In the genomic region with DNA sequence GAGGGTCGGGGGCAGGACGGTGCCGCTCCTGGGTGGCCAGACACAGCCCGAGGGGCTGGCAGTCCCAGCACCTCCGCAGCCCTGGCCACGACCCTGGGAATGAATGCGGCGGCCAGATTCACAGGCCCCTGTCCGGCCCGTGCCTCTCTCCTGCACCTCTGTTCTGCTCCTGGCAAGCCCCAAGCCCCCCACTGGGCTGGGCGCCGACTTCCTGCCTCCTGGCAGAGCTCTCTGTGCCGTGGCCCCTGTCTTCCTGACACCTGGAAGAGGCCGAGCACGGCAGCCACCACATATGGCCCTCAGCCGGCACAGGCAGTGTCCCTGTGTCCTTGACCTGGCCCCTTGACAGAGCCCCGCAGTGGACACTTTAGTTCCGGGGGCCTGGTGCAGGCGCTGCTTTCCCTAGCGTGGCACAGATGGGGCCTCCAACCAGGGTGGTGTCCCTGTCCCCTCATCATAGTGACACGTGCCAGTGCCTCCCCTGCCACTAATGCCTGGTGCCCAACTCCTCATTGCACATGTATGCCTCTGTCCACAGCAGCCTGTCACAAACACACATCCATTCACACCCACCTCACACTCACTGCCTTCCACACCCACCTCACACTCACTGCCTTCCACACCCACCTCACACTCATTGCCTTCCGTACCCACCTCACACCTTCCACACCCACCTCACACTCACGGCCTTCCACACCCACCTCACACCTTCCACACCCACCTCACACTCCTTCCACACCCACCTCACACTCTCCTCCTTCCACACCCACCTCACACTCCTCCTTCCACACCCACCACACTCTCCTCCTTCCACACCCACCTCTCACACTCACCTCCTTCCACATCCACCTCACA, we compare ENCODE assay signal across 13 cellular contexts.
DNase-seq lines count a peak whose midpoint lies in the region; TF ChIP-seq lines count a peak whose summit lies in the region.
"Had no signal": no experiment of that assay in that cellular context is flagged by ENCODE, and none has a peak within 500 bp of the region (broad histone marks: within the 10 kb centered on the region; RNA-seq: fewer than 3 reads in every experiment).

No MANE protein-coding gene starts in this region.

- no CpG with 5 or more reads among the region's 23 CpGs for WGBS in neuronal stem cell (ENCODE audit: extremely low coverage in 2 of 2, insufficient read length in 2 of 2, insufficient replicate concordance in 1 of 2), 2 donors
- WGBS in spleen, 5 donors = 78 to 90% (median 81%) methylated on average over 18 to 23 of the region's 23 CpGs

- peak overlapping the region; percentile 67 for H3K18ac ChIP-seq in neuronal stem cell (ENCODE audit: low read length)

- H3K9me3 ChIP-seq in neuronal stem cell (replicated peaks in 1 of 2; ENCODE audit: control insufficient read depth in 2 of 2, insufficient read depth in 1 of 2, low read depth in 1 of 2, low read length in 2 of 2) (peaks cover 0 to 1% of the 10 kb centered on the region in 2 donors), spleen (no peaks in the 10 kb centered on the region)
- H3K9me3 ChIP-seq: psoas muscle had no signal

- peak overlapping the region; percentile 16 to 97 (median 37) for H3K27ac Mint-ChIP-seq in brain

- TF ChIP-seq CTCF in brain (conservative IDR thresholded peaks at IDR 0.05) (no peak), spleen (IDR thresholded peaks at IDR 0.05 in 8 of 11, conservative IDR thresholded peaks at IDR 0.05 in 3 of 11) (no peak)

- peak overlapping the region; percentile 54 for H2AK5ac ChIP-seq in neuronal stem cell (ENCODE audit: low read depth, low read length)

- H3K23ac ChIP-seq in neuronal stem cell (ENCODE audit: low read depth, low read length, poor library complexity) = peak overlapping the region; percentile 17

- H3K14ac ChIP-seq in neuronal stem cell (ENCODE audit: low read length) = no peak overlapping the region

- peak; percentile 70 for DNase-seq in COR-L47 (lab: John Stamatoyannopoulos, UW)
- DNase-seq in NCI-H1092 (lab: John Stamatoyannopoulos, UW) = peak; percentile 73
- no peak for DNase-seq in neuronal stem cell (ENCODE audit: low spot score)
- no peak for DNase-seq in stimulated activated naive CD4-positive, alpha-beta T cell (lab: John Stamatoyannopoulos, UW)
- no peak for DNase-seq in NCI-H526 (lab: John Stamatoyannopoulos, UW)
- DNase-seq in spleen = no peak
- DNase-seq: activated CD8-positive, alpha-beta memory T cell treated with anti-CD3 and anti-CD28 coated beads, Interleukin-2, amount 50 U/mL, for 4 hours; CD4-positive, alpha-beta T cell; Kasumi-1; PC-9; stimulated activated naive CD4-positive, alpha-beta T cell treated with Interleukin-2 at 50 U/mL for 16 hours had no signal

- no peaks in the 10 kb centered on the region for H3K27me3 ChIP-seq in neuronal stem cell (ENCODE audit: control insufficient read depth in 3 of 3, insufficient read depth in 3 of 3, low read depth in 1 of 3, low read length in 3 of 3)
- H3K27me3 ChIP-seq in spleen (replicated peaks in 1 of 7) = no peaks in the 10 kb centered on the region

- H3K4me2 ChIP-seq in neuronal stem cell (ENCODE audit: insufficient read depth, low read length, poor library complexity, severe bottlenecking) = no peak overlapping the region
- H3K4me2 ChIP-seq: PC-9 had no signal

- intact Hi-C loops in spleen (cut with DNase I; ENCODE audit: low total_unique reads) = no loop called here

- no peaks in the 10 kb centered on the region for H3K79me1 ChIP-seq in neuronal stem cell (ENCODE audit: low read depth, low read length)

- H3K4me3 Mint-ChIP-seq in brain = no peak overlapping the region
- H3K4me3 Mint-ChIP-seq: CD4-positive, alpha-beta T cell had no signal

- H2BK15ac ChIP-seq in neuronal stem cell (ENCODE audit: low read length) = no peak overlapping the region

- peaks cover 72% of the 10 kb centered on the region for H3K36me3 Mint-ChIP-seq in brain

- peak overlapping the region; percentile 57 for H4K8ac ChIP-seq in neuronal stem cell (ENCODE audit: low read depth, low read length)

- peaks cover 0 to 4% of the 10 kb centered on the region in 2 donors for H3K4me1 ChIP-seq in neuronal stem cell (ENCODE audit: control insufficient read depth in 2 of 2, insufficient read depth in 1 of 2, low read depth in 1 of 2, low read length in 2 of 2)
- peaks cover 0 to 6% (median 0%) of the 10 kb centered on the region in 6 donors for H3K4me1 ChIP-seq in spleen
- H3K4me1 ChIP-seq: psoas muscle had no signal

- H3K27me3 Mint-ChIP-seq in brain = no peaks in the 10 kb centered on the region
- H3K27me3 Mint-ChIP-seq: CD4-positive, alpha-beta T cell had no signal

- H2AFZ ChIP-seq in neuronal stem cell (ENCODE audit: low read length) = no peak overlapping the region
- H2AFZ ChIP-seq: PC-9 had no signal

- peak overlapping the region; percentile 30 for H3K9ac ChIP-seq in neuronal stem cell (ENCODE audit: low read depth, low read length, poor library complexity)

- H4K91ac ChIP-seq in neuronal stem cell (ENCODE audit: low read depth, low read length, poor library complexity) = no peak overlapping the region

- H3K9me3 Mint-ChIP-seq in brain = peaks cover 0 to 10% (median 0%) of the 10 kb centered on the region in 5 experiments
- H3K9me3 Mint-ChIP-seq: CD4-positive, alpha-beta T cell had no signal

- H3K4me1 Mint-ChIP-seq in brain = peaks cover 32% of the 10 kb centered on the region

- no peak overlapping the region for H3K4me3 ChIP-seq in neuronal stem cell (ENCODE audit: low read length in 2 of 2)
- no peak overlapping the region for H3K4me3 ChIP-seq in spleen
- H3K4me3 ChIP-seq: PC-9, psoas muscle had no signal

- no peak overlapping the region for H3K4ac ChIP-seq in neuronal stem cell (ENCODE audit: low read length)

- no peak overlapping the region for H2BK120ac ChIP-seq in neuronal stem cell (ENCODE audit: low read depth, low read length)

- H2BK5ac ChIP-seq in neuronal stem cell (ENCODE audit: low read length) = no peak overlapping the region

- H3K27ac ChIP-seq in neuronal stem cell (replicated peaks; ENCODE audit: low read length) (no peak overlapping the region), spleen (peak overlapping the region in 1 of 8 donors; percentile 51)
- H3K27ac ChIP-seq: PC-9, psoas muscle had no signal

- TF ChIP-seq POLR2A in spleen (IDR thresholded peaks at IDR 0.05) = no peak

- H3K36me3 ChIP-seq in neuronal stem cell (replicated peaks in 1 of 2; ENCODE audit: control insufficient read depth in 2 of 2, insufficient read depth in 2 of 2, low read length in 2 of 2) (peaks cover 25 to 52% of the 10 kb centered on the region in 2 donors), spleen (peaks cover 3 to 94% (median 71%) of the 10 kb centered on the region in 6 donors)

- no peak overlapping the region for H2BK12ac ChIP-seq in neuronal stem cell (ENCODE audit: low read length)

Comparison
In these comparisons a context has a peak if more than half of its experiments do, and no peak if none do; other contexts are left out.
1. DNase-seq: peak in COR-L47 (single experiment) and NCI-H1092 (single experiment); none in neuronal stem cell (single experiment), stimulated activated naive CD4-positive, alpha-beta T cell (0 of 6), NCI-H526 (0 of 2) and spleen (single experiment).